Comparison of ENCODE assay signal across 10 cellular contexts in the genomic region with DNA sequence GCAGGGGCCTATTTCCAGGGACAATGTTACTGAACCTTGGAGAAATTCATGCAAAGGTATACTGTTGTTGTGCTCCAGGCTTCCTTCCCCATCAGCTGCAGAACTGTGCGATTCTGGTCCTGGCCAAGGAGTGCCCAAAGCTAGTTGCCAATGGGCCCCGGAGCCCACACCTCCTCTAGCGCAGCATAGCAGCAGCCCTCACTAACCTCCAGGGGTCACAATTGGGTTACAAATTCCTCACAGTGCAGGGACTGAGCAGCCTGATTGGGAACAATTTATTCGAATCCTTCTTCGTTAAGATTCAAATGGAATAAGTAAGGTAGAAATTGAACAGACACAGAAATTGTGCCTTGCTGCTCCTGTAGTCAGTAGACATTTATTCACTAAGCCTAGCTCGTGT.
DNase-seq lines count a peak whose midpoint lies in the region; FAIRE-seq and TF ChIP-seq lines count a peak whose summit lies in the region.
"Had no signal": no experiment of that assay in that cellular context is flagged by ENCODE, and none has a peak within 500 bp of the region (broad histone marks: within the 10 kb centered on the region; RNA-seq: fewer than 3 reads in every experiment).

No MANE protein-coding gene starts in this region.

- no peaks in the 10 kb centered on the region for H3K4me1 ChIP-seq in endocrine pancreas (ENCODE audit: control insufficient read depth, insufficient read depth, low read length)

- peak overlapping the region; percentile 27 for H3K4me3 ChIP-seq in endocrine pancreas (ENCODE audit: control insufficient read depth, insufficient read depth, low read length)

- FAIRE-seq in RCC 7860 (lab: Jason Lieb, UNC), result no peak

- POLR2A ChIA-PET in GM10248 (lab: Yijun Ruan, JAX), result no interaction called here

- peak; percentile 12 for DNase-seq in Daoy (ENCODE audit: low read depth)
- DNase-seq in NCI-H460 (ENCODE audit: extremely low read depth, low read depth), result peak; percentile 48
- DNase-seq in middle frontal gyrus (ENCODE audit: extremely low spot score, low spot score), result peak; percentile 19
- no peak for DNase-seq in RCC 7860 (ENCODE audit: low spot score)
- no peak for DNase-seq in GM10248 (ENCODE audit: extremely low spot score)
- DNase-seq in NCI-H1930 (lab: John Stamatoyannopoulos, UW), result no peak
- DNase-seq in KG1 (lab: John Stamatoyannopoulos, UW), result no peak
- DNase-seq: activated CD4-positive, alpha-beta T cell treated with anti-CD3 and anti-CD28 coated beads for 4 hours; DMS79 treated with DMSO at 0.1 percent for 48 hours had no signal

- H3K9ac ChIP-seq in endocrine pancreas (ENCODE audit: control insufficient read depth, insufficient read depth, low read length), result no peak overlapping the region

- H3K27me3 ChIP-seq in endocrine pancreas (ENCODE audit: control insufficient read depth, insufficient read depth, low read length), result no peaks in the 10 kb centered on the region

- H3K36me3 ChIP-seq in endocrine pancreas (ENCODE audit: control insufficient read depth, insufficient read depth, low read length), result no peaks in the 10 kb centered on the region

- peaks cover under 1% of the 10 kb centered on the region for H3K9me3 ChIP-seq in endocrine pancreas (ENCODE audit: control insufficient read depth, low read length)

- CTCF ChIA-PET in GM10248 (lab: Yijun Ruan, JAX), result no interaction called here

- TF ChIP-seq CTCF in GM10248 (IDR thresholded peaks at IDR 0.05; ENCODE audit: control extremely low read depth, extremely low read depth, low read depth, missing control alignments), result no peak

Comparison
In these comparisons a context has a peak if more than half of its experiments do, and no peak if none do; other contexts are left out.
1. DNase-seq: peak in Daoy (single experiment), NCI-H460 (single experiment) and middle frontal gyrus (single experiment); none in RCC 7860 (single experiment), GM10248 (single experiment), NCI-H1930 (0 of 2) and KG1 (single experiment).